16 cellular contexts compared by ENCODE assay signal in genomic region chr10:91479583-91479982, GRCh38.
DNase-seq lines count a peak whose midpoint lies in the region; ATAC-seq, FAIRE-seq and TF ChIP-seq lines count a peak whose summit lies in the region.
"Had no signal": no experiment of that assay in that cellular context is flagged by ENCODE, and none has a peak within 500 bp of the region (broad histone marks: within the 10 kb centered on the region; RNA-seq: fewer than 3 reads in every experiment).

No MANE protein-coding gene starts in this region.

- no peak overlapping the region for H3K9ac ChIP-seq in GM23248
- H3K9ac ChIP-seq: BLaER1 had no signal

- H3K4me3 ChIP-seq in A549 (no peak overlapping the region), GM23248 (no peak overlapping the region), small intestine (ENCODE audit: low read depth in 1 of 2, low read length in 2 of 2) (no peak overlapping the region)
- H3K4me3 ChIP-seq: BLaER1 had no signal

- no peak overlapping the region for H2AFZ ChIP-seq in GM23248

- no peak for TF ChIP-seq EP300 in A549 (IDR thresholded peaks at IDR 0.05)

- H3K4me1 ChIP-seq in A549 (no peaks in the 10 kb centered on the region), GM23248 (ENCODE audit: insufficient read depth) (peaks cover 10% of the 10 kb centered on the region; the same call in 1 of the 2 replicates), small intestine (ENCODE audit: control insufficient read depth in 2 of 2, insufficient read depth in 1 of 2, low read depth in 1 of 2, low read length in 1 of 2) (no peaks in the 10 kb centered on the region)
- H3K4me1 ChIP-seq: BLaER1 had no signal

- peaks cover 15% of the 10 kb centered on the region for H3K36me3 Mint-ChIP-seq in chondrocyte (ENCODE audit: low read depth)
- H3K36me3 Mint-ChIP-seq: CD4-positive, CD25-positive, alpha-beta regulatory T cell had no signal

- H3K9me3 Mint-ChIP-seq in chondrocyte (ENCODE audit: low read depth), result no peaks in the 10 kb centered on the region
- H3K9me3 Mint-ChIP-seq: CD4-positive, CD25-positive, alpha-beta regulatory T cell had no signal

- H3K4me3 Mint-ChIP-seq in chondrocyte (ENCODE audit: unreplicated experiment), result no peak overlapping the region
- H3K4me3 Mint-ChIP-seq: CD4-positive, CD25-positive, alpha-beta regulatory T cell had no signal

- no peak for TF ChIP-seq CTCF in A549 (IDR thresholded peaks at IDR 0.05)
- TF ChIP-seq CTCF in chondrocyte (IDR thresholded peaks at IDR 0.05), result peak; percentile 60
- no peak for TF ChIP-seq CTCF in GM10248 (IDR thresholded peaks at IDR 0.05; ENCODE audit: control extremely low read depth, extremely low read depth, low read depth, missing control alignments)

- TF ChIP-seq POLR2A in A549 (IDR thresholded peaks at IDR 0.05; ENCODE audit: low read length), result no peak

- H3K4me2 ChIP-seq in A549 (no peak overlapping the region), GM23248 (ENCODE audit: unreplicated experiment) (no peak overlapping the region)
- H3K4me2 ChIP-seq: BLaER1 had no signal

- POLR2A ChIA-PET in A549 (lab: Yijun Ruan, JAX) (no interaction called here), GM10248 (lab: Yijun Ruan, JAX) (no interaction called here)

- H3K9me2 ChIP-seq in GM23248 (ENCODE audit: insufficient read depth), result no peaks in the 10 kb centered on the region

- H3K27me3 ChIP-seq in GM23248 (replicated peaks; ENCODE audit: insufficient read depth) (no peaks in the 10 kb centered on the region), small intestine (ENCODE audit: control insufficient read depth in 2 of 2, insufficient read depth in 2 of 2, low read length in 2 of 2) (no peaks in the 10 kb centered on the region)
- H3K27me3 ChIP-seq: BLaER1 had no signal

- FAIRE-seq in A549 (lab: Jason Lieb, UNC) (peak; percentile 49), small intestine (lab: Jason Lieb, UNC) (peak; percentile 19)
- FAIRE-seq: GM12892, H1, HepG2, HTR-8/SVneo had no signal

- peaks cover 32% of the 10 kb centered on the region for H3K36me3 ChIP-seq in GM23248 (ENCODE audit: low read depth)
- H3K36me3 ChIP-seq in small intestine (ENCODE audit: control insufficient read depth in 2 of 2, insufficient read depth in 2 of 2, low read length in 2 of 2), result no peaks in the 10 kb centered on the region
- H3K36me3 ChIP-seq: BLaER1 had no signal

- no peaks in the 10 kb centered on the region for H3K9me3 ChIP-seq in A549
- H3K9me3 ChIP-seq in GM23248 (ENCODE audit: low read depth), result no peaks in the 10 kb centered on the region
- no peaks in the 10 kb centered on the region for H3K9me3 ChIP-seq in small intestine (ENCODE audit: control insufficient read depth, low read depth)
- H3K9me3 ChIP-seq: BLaER1 had no signal

- DNase-seq in A549 (ENCODE audit: low read depth in 1 of 2, low spot score in 1 of 2) (no peak), GM23248 (peak; percentile 29), chondrocyte (ENCODE audit: low spot score) (no peak), small intestine (no peak), SIG-M5 treated with dmso at 0.1 percent for 504 hours (lab: John Stamatoyannopoulos, UW; ENCODE audit: unreplicated experiment) (no peak), GM10248 (ENCODE audit: extremely low spot score) (no peak)
- DNase-seq: AML-193; CD4-positive, CD25-positive, alpha-beta regulatory T cell; DMS 273 treated with DMSO at 0.1 percent for 48 hours; HCEC 1CT had no signal

- H3K27me3 Mint-ChIP-seq in chondrocyte (ENCODE audit: low read depth), result no peaks in the 10 kb centered on the region
- H3K27me3 Mint-ChIP-seq: CD4-positive, CD25-positive, alpha-beta regulatory T cell had no signal

- no peaks in the 10 kb centered on the region for H3F3A ChIP-seq in GM23248 (ENCODE audit: insufficient read depth)

- no peak overlapping the region for H3K27ac Mint-ChIP-seq in chondrocyte (ENCODE audit: unreplicated experiment)
- H3K27ac Mint-ChIP-seq: CD4-positive, CD25-positive, alpha-beta regulatory T cell had no signal

- no peak for TF ChIP-seq RAD21 in A549 (conservative IDR thresholded peaks at IDR 0.05 in 1 of 2, IDR thresholded peaks at IDR 0.05 in 1 of 2)

- ATAC-seq in A549 (no peak), GM21786 (IDR thresholded peaks at IDR 0.05; ENCODE audit: unreplicated experiment) (no peak)
- ATAC-seq: HepG2 had no signal

- CTCF ChIA-PET in A549 (lab: Yijun Ruan, JAX) (interaction anchor here (1.0 to 1.9 kb wide), 3 partner anchors 12 to 181 kb away, joined by 3 to 5 read pairs (median 3); no protein-coding TSS in a partner anchor), GM10248 (lab: Yijun Ruan, JAX) (interaction anchor here (0.8 to 1.3 kb wide), 2 partner anchors 11 to 18 kb away, joined by 3 to 5 read pairs; no protein-coding TSS in a partner anchor)

- H3K4me1 Mint-ChIP-seq in chondrocyte (ENCODE audit: low read depth), result peaks cover 4% of the 10 kb centered on the region
- H3K4me1 Mint-ChIP-seq: CD4-positive, CD25-positive, alpha-beta regulatory T cell had no signal

- no peak overlapping the region for H3K27ac ChIP-seq in A549
- H3K27ac ChIP-seq in GM23248, result no peak overlapping the region
- no peak overlapping the region for H3K27ac ChIP-seq in small intestine (ENCODE audit: low read depth in 1 of 2, low read length in 1 of 2)
- H3K27ac ChIP-seq: BLaER1 had no signal

- no peaks in the 10 kb centered on the region for H4K20me1 ChIP-seq in GM23248 (ENCODE audit: insufficient read depth)
- H4K20me1 ChIP-seq: BLaER1 had no signal

- H3K79me2 ChIP-seq in GM23248 (ENCODE audit: insufficient read depth), result no peaks in the 10 kb centered on the region

- in situ Hi-C loops in GM23248 (cut with MboI), result no loop called here

TF ChIP-seq in A549, 52 proteins besides CTCF, POLR2A, EP300 and RAD21:
- TF ChIP-seq ZFP36 (IDR thresholded peaks at IDR 0.05; ENCODE audit: borderline replicate concordance, partially characterized antibody) (no peak), HOXB13 (CRISPR knock-in tag; IDR thresholded peaks at IDR 0.05; ENCODE audit: low read depth) (no peak), CBX2 (IDR thresholded peaks at IDR 0.05; ENCODE audit: borderline replicate concordance, low read depth) (no peak), SMC3 (IDR thresholded peaks at IDR 0.05) (0 out of 3 replicates have a peak, but pooled peaks have one; percentile 21), RCOR1 (IDR thresholded peaks at IDR 0.05; ENCODE audit: low read depth, low read length) (no peak), HOXB5 (CRISPR knock-in tag; IDR thresholded peaks at IDR 0.05) (no peak)
TF ChIP-seq in A549: peak in this region for 1.
